ENCODE assay signal across 17 cellular contexts in genomic region chr4:151460434-151460833, GRCh38. TPM values are rescaled to one million over a fixed set of nuclear protein-coding genes. Genes with fewer than 3 reads are reported as not detected.
"Had no signal": no experiment of that assay in that cellular context is flagged by ENCODE, and none has a peak within 500 bp of the region (broad histone marks: within the 10 kb centered on the region; RNA-seq: fewer than 3 reads in every experiment).

No MANE protein-coding gene starts in this region.

- DNase-seq: activated naive CD4-positive, alpha-beta T cell treated with Interleukin-2 at 50 U/mL for 16 hours; activated naive CD8-positive, alpha-beta T cell treated with anti-CD3 and anti-CD28 coated beads, Interleukin-2, amount 50 U/mL, for 24 hours; aorta; erythroblast; gastrocnemius medialis; heart left ventricle; mesendoderm; nucleus accumbens; posterior cingulate gyrus; small intestine; stimulated activated CD4-positive, alpha-beta T cell treated with anti-CD3 and anti-CD28 coated beads, Interleukin-4, amount 100 ng/mL, for 24 hours; stimulated activated naive CD4-positive, alpha-beta T cell had no signal

- H3K4me3 ChIP-seq: gastrocnemius medialis, heart left ventricle, right atrium auricular region, tibial nerve, vagina had no signal

- H3K4me1 ChIP-seq: right atrium auricular region, tibial nerve, vagina had no signal

- H3K9me3 ChIP-seq: gastrocnemius medialis, heart left ventricle, right atrium auricular region, tibial nerve, vagina had no signal

- H3K36me3 ChIP-seq: gastrocnemius medialis, heart left ventricle, right atrium auricular region, tibial nerve, vagina had no signal

- H3K27ac ChIP-seq: heart left ventricle, right atrium auricular region, tibial nerve, vagina had no signal

- H3K27me3 ChIP-seq: gastrocnemius medialis, heart left ventricle, right atrium auricular region, tibial nerve, vagina had no signal

- ATAC-seq: activated naive CD8-positive, alpha-beta T cell treated with anti-CD3 and anti-CD28 coated beads, Interleukin-2, amount 50 U/mL, for 24 hours; activated T-helper 17 cell treated with anti-CD3 and anti-CD28 coated beads, Interleukin-2, amount 50 U/mL, for 72 hours; gastrocnemius medialis; heart left ventricle had no signal

RNA-seq across cellular contexts. Expression of gene FHIP1A, which starts 51.5 kb away (rescaled TPM):
- total RNA-seq: activated CD8-positive, alpha-beta memory T cell treated with anti-CD3 and anti-CD28 coated beads for 36 hours had no signal
